Comparison of ENCODE assay signal across 14 cellular contexts in genomic region chr13:25181597-25181996, GRCh38.
DNase-seq lines count a peak whose midpoint lies in the region; ATAC-seq lines count a peak whose summit lies in the region.
"Had no signal": no experiment of that assay in that cellular context is flagged by ENCODE, and none has a peak within 500 bp of the region (broad histone marks: within the 10 kb centered on the region; RNA-seq: fewer than 3 reads in every experiment).

No MANE protein-coding gene starts in this region.

- peak; percentile 82 for DNase-seq in NCI-H82 (lab: John Stamatoyannopoulos, UW)
- no peak for DNase-seq in NCI-H82 treated with DMSO at 0.1 percent for 48 hours (lab: John Stamatoyannopoulos, UW; ENCODE audit: unreplicated experiment)
- DNase-seq in midbrain (lab: John Stamatoyannopoulos, UW) = no peak
- no peak for DNase-seq in iPS-NIHi11 (ENCODE audit: low spot score)
- DNase-seq in GM19240 (ENCODE audit: insufficient read length, low spot score) = no peak
- no peak for DNase-seq in C1 segment of cervical spinal cord (lab: John Stamatoyannopoulos, UW)
- DNase-seq: 8988T; activated CD8-positive, alpha-beta memory T cell treated with anti-CD3 and anti-CD28 coated beads for 24 hours; H9; NCI-H774; occipital lobe; stimulated activated CD4-positive, alpha-beta T cell treated with anti-CD3 and anti-CD28 coated beads, Interleukin-2, amount 100 ng/mL, for 48 hours had no signal

- peak; percentile 35 for ATAC-seq in HG02678 (IDR thresholded peaks at IDR 0.05; ENCODE audit: unreplicated experiment)
- ATAC-seq in HG03520 (IDR thresholded peaks at IDR 0.05; ENCODE audit: unreplicated experiment) = peak; percentile 31
